8 cellular contexts compared by ENCODE assay signal in genomic region chr16:58684354-58685083, GRCh38. TPM values are rescaled to one million over a fixed set of nuclear protein-coding genes. Genes with fewer than 3 reads are reported as not detected.
DNase-seq lines count a peak whose midpoint lies in the region; ATAC-seq and TF ChIP-seq lines count a peak whose summit lies in the region.

TSS of gene SLC38A7 (minus strand) at chr16:58684770. CDS start at chr16:58680126, 4,644 bp downstream.

- no peaks in the 10 kb centered on the region for H3K4me1 ChIP-seq in endodermal cell (ENCODE audit: control insufficient read depth, insufficient read depth, low read length)

- peaks cover 8% of the 10 kb centered on the region for H3K36me3 ChIP-seq in endodermal cell (ENCODE audit: control insufficient read depth, insufficient read depth, low read length)

- peak within 1 kb of the TSS; percentile 80 to 97 (median 92) for H3K27ac Mint-ChIP-seq in CD14-positive monocyte
- peak within 1 kb of the TSS; percentile 45 for H3K27ac Mint-ChIP-seq in activated CD8-positive, alpha-beta memory T cell treated with anti-CD3 and anti-CD28 coated beads, Interleukin-2, amount 10 ng/mL, durations not matched to agents 7 days and 5 days
- H3K27ac Mint-ChIP-seq in endodermal cell, result peak within 1 kb of the TSS; percentile 96

- H3K4me1 Mint-ChIP-seq in CD14-positive monocyte (peaks cover 22% of the 10 kb centered on the region), endodermal cell (peaks cover 11% of the 10 kb centered on the region)
- H3K4me1 Mint-ChIP-seq in activated CD8-positive, alpha-beta memory T cell treated with anti-CD3 and anti-CD28 coated beads, Interleukin-2, amount 10 ng/mL, durations not matched to agents 7 days and 5 days, result peaks cover 13% of the 10 kb centered on the region

- H3K27ac ChIP-seq in endodermal cell (ENCODE audit: low read depth, low read length), result no peak within 1 kb of the TSS

- H3K9me3 ChIP-seq in endodermal cell (ENCODE audit: control insufficient read depth, low read length), result no peaks in the 10 kb centered on the region

- H3K4me3 Mint-ChIP-seq in CD14-positive monocyte (peak within 1 kb of the TSS; percentile 96 to 98), endodermal cell (peak within 1 kb of the TSS; percentile 94)
- H3K4me3 Mint-ChIP-seq in activated CD8-positive, alpha-beta memory T cell treated with anti-CD3 and anti-CD28 coated beads, Interleukin-2, amount 10 ng/mL, durations not matched to agents 7 days and 5 days, result peak within 1 kb of the TSS; percentile 84

- H3K36me3 Mint-ChIP-seq in CD14-positive monocyte (peaks cover 13 to 18% of the 10 kb centered on the region in 2 donors), endodermal cell (ENCODE audit: low read depth) (peaks cover 12% of the 10 kb centered on the region)
- no peaks in the 10 kb centered on the region for H3K36me3 Mint-ChIP-seq in activated CD8-positive, alpha-beta memory T cell treated with anti-CD3 and anti-CD28 coated beads, Interleukin-2, amount 10 ng/mL, durations not matched to agents 7 days and 5 days

- CTCF ChIA-PET in activated CD8-positive, alpha-beta memory T cell treated with anti-CD3 and anti-CD28 coated beads, Interleukin-2, amount 10 ng/mL, durations not matched to agents 7 days and 5 days (lab: Charles Lee), result interaction anchor here (0.8 to 2.7 kb wide), 7 partner anchors 9 to 348 kb away, joined by 3 to 16 read pairs (median 3); no protein-coding TSS in a partner anchor

- WGBS in endodermal cell (ENCODE audit: insufficient coverage in 1 of 2, insufficient read length in 1 of 2), 2 experiments, result 1 to 11% methylated on average over 19 to 41 of the region's 41 CpGs

- peak within 1 kb of the TSS; percentile 94 for H3K9ac ChIP-seq in endodermal cell (ENCODE audit: extremely low read depth, low read length, poor library complexity, severe bottlenecking)

- peaks cover 12% of the 10 kb centered on the region for H3K27me3 ChIP-seq in endodermal cell (ENCODE audit: control insufficient read depth, insufficient read depth, low read length, poor library complexity, severe bottlenecking)

- ATAC-seq in HG03457 (IDR thresholded peaks at IDR 0.05; ENCODE audit: unreplicated experiment), result peak; percentile 97
- ATAC-seq in activated CD8-positive, alpha-beta memory T cell treated with anti-CD3 and anti-CD28 coated beads, Interleukin-2, amount 10 ng/mL, durations not matched to agents 7 days and 5 days, result peak; percentile 97

- TF ChIP-seq CTCF in CD14-positive monocyte (IDR thresholded peaks at IDR 0.05) (no peak), endodermal cell (conservative IDR thresholded peaks at IDR 0.05) (no peak)

- DNase-seq in CD14-positive monocyte (ENCODE audit: low spot score), result peak; percentile 76
- DNase-seq in GM19240 (ENCODE audit: insufficient read length, low spot score), result peak; percentile 88
- peak; percentile 41 for DNase-seq in NOMO-1 treated with DMSO at 0.1 percent for 48 hours (lab: John Stamatoyannopoulos, UW; ENCODE audit: unreplicated experiment)
- DNase-seq in activated CD8-positive, alpha-beta memory T cell treated with anti-CD3 and anti-CD28 coated beads, Interleukin-2, amount 10 ng/mL, durations not matched to agents 7 days and 5 days, result peak; percentile 85
- DNase-seq in endodermal cell, result peak; percentile 96
- DNase-seq in mesenteric fat pad (ENCODE audit: low spot score), result peak; percentile 96
- peak; percentile 58 for DNase-seq in stimulated activated CD8-positive, alpha-beta memory T cell treated with anti-CD3 and anti-CD28 coated beads, Interleukin-15, amount 100 ng/mL, for 1 hour (ENCODE audit: low read depth)

- peak within 1 kb of the TSS; percentile 86 for H3K4me3 ChIP-seq in endodermal cell (ENCODE audit: low read length)

- intact Hi-C loops in CD14-positive monocyte (cut with micrococcal nuclease), result no loop called here

- peaks cover 0 to 2% (median 0%) of the 10 kb centered on the region in 7 donors for H3K9me3 Mint-ChIP-seq in CD14-positive monocyte
- H3K9me3 Mint-ChIP-seq in activated CD8-positive, alpha-beta memory T cell treated with anti-CD3 and anti-CD28 coated beads, Interleukin-2, amount 10 ng/mL, durations not matched to agents 7 days and 5 days (ENCODE audit: low read depth), result no peaks in the 10 kb centered on the region
- H3K9me3 Mint-ChIP-seq in endodermal cell, result no peaks in the 10 kb centered on the region

- H3K27me3 Mint-ChIP-seq in CD14-positive monocyte (ENCODE audit: low read depth in 3 of 3) (peaks cover 1 to 6% (median 2%) of the 10 kb centered on the region in 3 donors), endodermal cell (ENCODE audit: insufficient read depth) (peaks cover 15% of the 10 kb centered on the region)
- peaks cover 2% of the 10 kb centered on the region for H3K27me3 Mint-ChIP-seq in activated CD8-positive, alpha-beta memory T cell treated with anti-CD3 and anti-CD28 coated beads, Interleukin-2, amount 10 ng/mL, durations not matched to agents 7 days and 5 days

RNA-seq across cellular contexts. Expression of gene SLC38A7, which starts in this region (rescaled TPM):
- polyA plus RNA-seq in CD14-positive monocyte, result 1 to 10 TPM; 5.1 to 7.4 TPM
- total RNA-seq in activated CD8-positive, alpha-beta memory T cell treated with anti-CD3 and anti-CD28 coated beads, Interleukin-2, amount 10 ng/mL, durations not matched to agents 7 days and 5 days, result 10 to 100 TPM; 10.4 to 12.3 TPM
- total RNA-seq in endodermal cell, result 10 to 100 TPM; 42.5 to 53.8 TPM
- polyA plus RNA-seq in endodermal cell (2013, experiment 1 of 2), result 16.8 TPM
- polyA plus RNA-seq in endodermal cell (2013, experiment 2 of 2), result 15.7 TPM
- total RNA-seq in mesenteric fat pad, result 21.6 TPM

Comparison
In these comparisons a context has a peak if more than half of its experiments do, and no peak if none do; other contexts are left out.
1. DNase-seq: peak in every context shown above with its lines; median percentile 96 in endodermal cell; 96 in mesenteric fat pad; 88 in GM19240; 85 in activated CD8-positive, alpha-beta memory T cell treated with anti-CD3 and anti-CD28 coated beads, Interleukin-2, amount 10 ng/mL, durations not matched to agents 7 days and 5 days; 76 in CD14-positive monocyte; 58 in stimulated activated CD8-positive, alpha-beta memory T cell treated with anti-CD3 and anti-CD28 coated beads, Interleukin-15, amount 100 ng/mL, for 1 hour; 41 in NOMO-1 treated with DMSO at 0.1 percent for 48 hours.
2. H3K27ac Mint-ChIP-seq: peak in every context shown above with its lines; median percentile 96 in endodermal cell; 92 in CD14-positive monocyte; 45 in activated CD8-positive, alpha-beta memory T cell treated with anti-CD3 and anti-CD28 coated beads, Interleukin-2, amount 10 ng/mL, durations not matched to agents 7 days and 5 days.